12 cellular contexts compared by ENCODE assay signal in the genomic region with DNA sequence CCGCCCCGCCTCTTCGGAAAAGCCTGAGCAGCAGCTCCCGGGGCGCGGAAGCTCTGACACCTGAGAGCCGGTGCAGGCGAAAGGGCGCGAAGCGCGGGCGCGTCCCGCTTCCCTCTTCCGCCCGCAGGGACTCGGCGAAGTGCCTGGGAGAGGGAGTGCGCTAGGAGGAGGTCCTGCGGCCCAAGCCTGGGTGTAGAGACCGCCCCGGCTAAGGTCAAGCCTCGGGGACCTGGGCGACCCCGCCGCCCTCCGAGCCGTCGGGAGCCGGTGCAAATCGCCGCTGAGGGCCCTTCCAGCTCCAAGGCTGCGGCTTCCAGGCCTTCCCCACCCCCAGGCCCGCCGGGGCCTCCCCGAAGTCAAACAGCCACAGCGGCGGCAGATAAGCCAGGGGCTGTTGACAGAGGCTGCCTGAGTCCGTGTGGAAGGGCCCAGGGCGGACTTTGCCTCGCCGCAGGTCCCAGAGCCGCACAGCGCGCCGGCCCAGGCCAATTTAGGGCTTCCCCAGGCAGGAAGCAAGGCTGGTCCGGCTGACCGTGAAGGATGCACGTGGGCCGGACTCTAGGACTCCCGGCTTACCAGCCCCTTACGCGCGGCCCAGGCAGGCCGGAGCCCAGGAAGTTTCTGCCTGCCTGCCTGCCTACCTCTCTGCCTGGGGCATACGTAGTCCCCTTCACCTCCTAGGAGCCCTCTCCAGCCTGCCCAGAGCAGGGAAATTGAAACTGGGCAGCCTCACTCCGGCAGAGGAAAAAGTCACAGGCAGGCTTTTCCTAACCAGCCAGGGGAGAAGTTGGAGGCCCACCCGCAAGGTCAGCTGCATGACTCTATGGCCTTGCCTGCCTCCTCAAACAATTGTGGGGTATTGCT. TPM values are rescaled to one million over a fixed set of nuclear protein-coding genes. Genes with fewer than 3 reads are reported as not detected.
DNase-seq lines count a peak whose midpoint lies in the region; ATAC-seq, FAIRE-seq and TF ChIP-seq lines count a peak whose summit lies in the region.
"Had no signal": no experiment of that assay in that cellular context is flagged by ENCODE, and none has a peak within 500 bp of the region (broad histone marks: within the 10 kb centered on the region; RNA-seq: fewer than 3 reads in every experiment).

No MANE protein-coding gene starts in this region.

- H3K27me3 Mint-ChIP-seq in T-helper 1 cell treated with Interleukin-12 subunit alpha and Interleukin-12 subunit beta and Interleukin-4 antibody, amounts not matched to agents 30 μg/mL and 1 μg/mL, for 36 hours (ENCODE audit: low read depth) = peaks cover 57% of the 10 kb centered on the region
- peaks cover 84% of the 10 kb centered on the region for H3K27me3 Mint-ChIP-seq in brain
- peaks cover 81% of the 10 kb centered on the region for H3K27me3 Mint-ChIP-seq in stimulated activated naive CD8-positive, alpha-beta T cell treated with anti-CD3 and anti-CD28 coated beads, Interleukin-15, amount 100 ng/mL, for 72 hours

- H3K36me3 ChIP-seq in liver (ENCODE audit: control insufficient read depth in 4 of 4, insufficient read depth in 3 of 4, low read depth in 1 of 4, low read length in 3 of 4) = no peaks in the 10 kb centered on the region

- H3K9ac ChIP-seq in liver (ENCODE audit: low read depth in 1 of 2, low read length in 2 of 2) = peak overlapping the region in 1 of 2 donors; percentile 24

- no peak for ATAC-seq in stimulated activated naive CD8-positive, alpha-beta T cell treated with anti-CD3 and anti-CD28 coated beads, Interleukin-15, amount 100 ng/mL, for 72 hours
- ATAC-seq: A549 had no signal

- H3K4me3 ChIP-seq in liver (ENCODE audit: low read depth in 1 of 3, low read length in 3 of 3) = peak overlapping the region in 2 of 3 donors; percentile 40 to 71
- H3K4me3 ChIP-seq: A549 had no signal

- WGBS in liver = 12% methylated on average over 59 of the region's 59 CpGs

- no peak for FAIRE-seq in HTR-8/SVneo (lab: Jason Lieb, UNC)
- no peak for FAIRE-seq in urothelium cell line (lab: Jason Lieb, UNC)
- FAIRE-seq: A549, TTC549 had no signal

- H3K27ac Mint-ChIP-seq in T-helper 1 cell treated with Interleukin-12 subunit alpha and Interleukin-12 subunit beta and Interleukin-4 antibody, amounts not matched to agents 30 μg/mL and 1 μg/mL, for 36 hours = no peak overlapping the region
- no peak overlapping the region for H3K27ac Mint-ChIP-seq in brain
- no peak overlapping the region for H3K27ac Mint-ChIP-seq in stimulated activated naive CD8-positive, alpha-beta T cell treated with anti-CD3 and anti-CD28 coated beads, Interleukin-15, amount 100 ng/mL, for 72 hours

- H3K27ac ChIP-seq in liver (ENCODE audit: low read depth in 1 of 2, low read length in 2 of 2) = peak overlapping the region; percentile 28 to 38
- H3K27ac ChIP-seq: A549 had no signal

- peaks cover 6% of the 10 kb centered on the region for H3K36me3 Mint-ChIP-seq in T-helper 1 cell treated with Interleukin-12 subunit alpha and Interleukin-12 subunit beta and Interleukin-4 antibody, amounts not matched to agents 30 μg/mL and 1 μg/mL, for 36 hours (ENCODE audit: low read depth)
- no peaks in the 10 kb centered on the region for H3K36me3 Mint-ChIP-seq in brain

- H3K9me3 Mint-ChIP-seq in T-helper 1 cell treated with Interleukin-12 subunit alpha and Interleukin-12 subunit beta and Interleukin-4 antibody, amounts not matched to agents 30 μg/mL and 1 μg/mL, for 36 hours = no peaks in the 10 kb centered on the region
- peaks cover 0 to 7% (median 0%) of the 10 kb centered on the region in 5 experiments for H3K9me3 Mint-ChIP-seq in brain
- no peaks in the 10 kb centered on the region for H3K9me3 Mint-ChIP-seq in stimulated activated naive CD8-positive, alpha-beta T cell treated with anti-CD3 and anti-CD28 coated beads, Interleukin-15, amount 100 ng/mL, for 72 hours

- peaks cover 18% of the 10 kb centered on the region for H3K4me1 Mint-ChIP-seq in T-helper 1 cell treated with Interleukin-12 subunit alpha and Interleukin-12 subunit beta and Interleukin-4 antibody, amounts not matched to agents 30 μg/mL and 1 μg/mL, for 36 hours (ENCODE audit: low read depth)
- peaks cover 9% of the 10 kb centered on the region for H3K4me1 Mint-ChIP-seq in brain
- peaks cover 42% of the 10 kb centered on the region for H3K4me1 Mint-ChIP-seq in stimulated activated naive CD8-positive, alpha-beta T cell treated with anti-CD3 and anti-CD28 coated beads, Interleukin-15, amount 100 ng/mL, for 72 hours

- peaks cover 0 to 2% (median 0%) of the 10 kb centered on the region in 4 donors for H3K27me3 ChIP-seq in liver (ENCODE audit: control insufficient read depth in 4 of 4, insufficient read depth in 4 of 4, low read length in 3 of 4)

- no peak for DNase-seq in T-helper 1 cell
- DNase-seq in stimulated activated naive CD8-positive, alpha-beta T cell treated with anti-CD3 and anti-CD28 coated beads, Interleukin-15, amount 100 ng/mL, for 72 hours = no peak
- DNase-seq in HTR-8/SVneo (ENCODE audit: insufficient read length, low spot score) = no peak
- no peak for DNase-seq in Ammon's horn (ENCODE audit: low spot score)
- DNase-seq in urothelium cell line (ENCODE audit: low spot score) = no peak
- DNase-seq: foreskin fibroblast, NCI-H446 treated with DMSO at 0.1 percent for 48 hours had no signal

- peak overlapping the region; percentile 31 for H3K4me3 Mint-ChIP-seq in T-helper 1 cell treated with Interleukin-12 subunit alpha and Interleukin-12 subunit beta and Interleukin-4 antibody, amounts not matched to agents 30 μg/mL and 1 μg/mL, for 36 hours
- peak overlapping the region in 3 of 5 experiments; percentile 55 to 78 (median 70) for H3K4me3 Mint-ChIP-seq in brain
- H3K4me3 Mint-ChIP-seq in stimulated activated naive CD8-positive, alpha-beta T cell treated with anti-CD3 and anti-CD28 coated beads, Interleukin-15, amount 100 ng/mL, for 72 hours = peak overlapping the region; percentile 79 to 81

- TF ChIP-seq CTCF in brain (conservative IDR thresholded peaks at IDR 0.05) (no peak), liver (IDR thresholded peaks at IDR 0.05; ENCODE audit: low read depth, low read length, missing input control) (no peak)

- TF ChIP-seq RAD21 in liver (IDR thresholded peaks at IDR 0.05) = peak in 1 of 2 donors; percentile 28

- no peaks in the 10 kb centered on the region for H3K9me3 ChIP-seq in liver (ENCODE audit: control insufficient read depth in 4 of 4, low read length in 3 of 4)
- H3K9me3 ChIP-seq: A549 had no signal

- peaks cover 16 to 40% (median 31%) of the 10 kb centered on the region in 4 donors for H3K4me1 ChIP-seq in liver (ENCODE audit: control insufficient read depth in 4 of 4, insufficient read depth in 4 of 4, low read length in 3 of 4)

TF ChIP-seq in liver, 16 proteins besides CTCF, POLR2A, EP300 and RAD21 (continues in another document):
- TF ChIP-seq RXRA (IDR thresholded peaks at IDR 0.05) = peak; percentile 15 to 48
- no peak for TF ChIP-seq ZBTB33 (IDR thresholded peaks at IDR 0.05)
- TF ChIP-seq ATF3 (IDR thresholded peaks at IDR 0.05) = no peak
- peak; percentile 80 for TF ChIP-seq FOXA2 (IDR thresholded peaks at IDR 0.05)
- peak in 1 of 2 donors; percentile 29 for TF ChIP-seq JUND (IDR thresholded peaks at IDR 0.05)
- no peak for TF ChIP-seq EGR1 (IDR thresholded peaks at IDR 0.05; ENCODE audit: low read depth in 2 of 2)
- TF ChIP-seq SP1 (IDR thresholded peaks at IDR 0.05) = peak; percentile 94
- TF ChIP-seq FOXA1 (IDR thresholded peaks at IDR 0.05) = peak; percentile 64
- peak; percentile 80 for TF ChIP-seq HNF4G (IDR thresholded peaks at IDR 0.05)

RNA-seq across cellular contexts. Expression of gene ITPKA, which starts 2.3 kb away (rescaled TPM):
- 17.4 TPM for polyA plus RNA-seq in brain (ENCODE audit: insufficient read depth, low read depth, low replicate concordance)
- total RNA-seq in liver = 1 to 10 TPM; 1.4 to 2.4 TPM
- polyA plus RNA-seq in liver = under 1 TPM; 0.36 to 0.92 TPM

RNA-seq across cellular contexts. Expression of gene LTK, which starts 17.7 kb away (rescaled TPM):
- polyA plus RNA-seq in brain (ENCODE audit: insufficient read depth, low read depth, low replicate concordance) (2.4 TPM), liver (1 to 10 TPM in 1 of 2 donors, under 1 TPM in 1; 0.86 to 1.4 TPM)
- 1 to 10 TPM; 2.6 to 3.0 TPM for total RNA-seq in liver

RNA-seq across cellular contexts. Expression of gene RPAP1, which starts 48.1 kb away (rescaled TPM):
- polyA plus RNA-seq in brain (ENCODE audit: insufficient read depth, low read depth, low replicate concordance) = 22.6 TPM
- total RNA-seq in liver = 10 to 100 TPM in 1 of 2 donors, 1 to 10 TPM in 1; 7.8 to 12.2 TPM
- polyA plus RNA-seq in liver = 1 to 10 TPM; 6.4 to 9.7 TPM
